ENCODE assay signal across 1 cellular context in the genomic region with DNA sequence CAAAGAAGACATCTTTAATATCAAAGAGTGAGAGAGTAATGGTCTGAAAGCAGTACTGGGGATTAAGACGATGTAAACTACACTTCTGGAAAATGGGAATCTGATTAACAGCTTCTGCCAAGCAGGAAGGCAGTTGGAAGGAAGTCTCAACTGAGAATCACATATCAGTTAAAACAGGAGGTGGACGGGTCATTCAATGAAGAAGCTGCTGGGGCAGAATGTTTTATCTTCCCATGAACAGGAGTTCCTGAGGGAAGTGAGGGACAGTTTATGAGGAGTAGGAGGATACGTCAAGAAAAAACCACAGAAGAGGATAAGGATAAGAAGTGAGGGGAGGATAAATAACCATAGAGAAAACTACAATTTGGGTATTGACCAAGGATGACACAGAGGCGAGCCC.
TF ChIP-seq lines count a peak whose summit lies in the region.

No MANE protein-coding gene starts in this region.

TF ChIP-seq in K562, 482 proteins besides CTCF, POLR2A, EP300 and RAD21 (continued from another document and continues in another):
- no peak for TF ChIP-seq ZBTB43 (CRISPR knock-in tag; IDR thresholded peaks at IDR 0.05)
- TF ChIP-seq RAD51 (IDR thresholded peaks at IDR 0.05; ENCODE audit: borderline replicate concordance, low read depth) = no peak
- no peak for TF ChIP-seq ZNF239 (CRISPR knock-in tag; IDR thresholded peaks at IDR 0.05)
- no peak for TF ChIP-seq KLF10 (CRISPR knock-in tag; IDR thresholded peaks at IDR 0.05)
- TF ChIP-seq, protein P1, sequence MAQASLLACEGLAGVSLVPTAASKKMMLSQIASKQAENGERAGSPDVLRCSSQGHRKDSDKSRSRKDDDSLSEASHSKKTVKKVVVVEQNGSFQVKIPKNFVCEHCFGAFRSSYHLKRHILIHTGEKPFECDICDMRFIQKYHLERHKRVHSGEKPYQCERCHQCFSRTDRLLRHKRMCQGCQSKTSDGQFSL (CRISPR knock-in tag; IDR thresholded peaks at IDR 0.05) = no peak
- TF ChIP-seq, protein P1 (tag; IDR thresholded peaks at IDR 0.05) = no peak
- peak; percentile 75; the same call in 1 of the 2 replicates for TF ChIP-seq CTBP1 (IDR thresholded peaks at IDR 0.05; ENCODE audit: borderline replicate concordance)
- TF ChIP-seq DPF2 (IDR thresholded peaks at IDR 0.05) = peak; percentile 95
- TF ChIP-seq, protein P2, sequence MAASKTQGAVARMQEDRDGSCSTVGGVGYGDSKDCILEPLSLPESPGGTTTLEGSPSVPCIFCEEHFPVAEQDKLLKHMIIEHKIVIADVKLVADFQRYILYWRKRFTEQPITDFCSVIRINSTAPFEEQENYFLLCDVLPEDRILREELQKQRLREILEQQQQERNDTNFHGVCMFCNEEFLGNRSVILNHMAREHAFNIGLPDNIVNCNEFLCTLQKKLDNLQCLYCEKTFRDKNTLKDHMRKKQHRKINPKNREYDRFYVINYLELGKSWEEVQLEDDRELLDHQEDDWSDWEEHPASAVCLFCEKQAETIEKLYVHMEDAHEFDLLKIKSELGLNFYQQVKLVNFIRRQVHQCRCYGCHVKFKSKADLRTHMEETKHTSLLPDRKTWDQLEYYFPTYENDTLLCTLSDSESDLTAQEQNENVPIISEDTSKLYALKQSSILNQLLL (CRISPR knock-in tag; IDR thresholded peaks at IDR 0.05; ENCODE audit: borderline replicate concordance) = no peak
- TF ChIP-seq ZNF347 (CRISPR knock-in tag; IDR thresholded peaks at IDR 0.05; ENCODE audit: low read depth) = no peak
- TF ChIP-seq CHD4 (IDR thresholded peaks at IDR 0.05; ENCODE audit: insufficient read depth, insufficient replicate concordance, low read depth, low read length, poor library complexity, severe bottlenecking) = no peak
- TF ChIP-seq ZNF699 (CRISPR knock-in tag; IDR thresholded peaks at IDR 0.05; ENCODE audit: insufficient replicate concordance) = no peak
- peak; percentile 28; the same call in 1 of the 2 replicates for TF ChIP-seq NFE2 (IDR thresholded peaks at IDR 0.05; ENCODE audit: low read depth)
- no peak for TF ChIP-seq CBX1 (IDR thresholded peaks at IDR 0.05; ENCODE audit: low read depth)
- TF ChIP-seq LCOR (CRISPR knock-in tag; IDR thresholded peaks at IDR 0.05) = peak; percentile 63
- TF ChIP-seq NBN (IDR thresholded peaks at IDR 0.05; ENCODE audit: low read depth) = peak; percentile 53
- TF ChIP-seq ZNF764 (CRISPR knock-in tag; IDR thresholded peaks at IDR 0.05; ENCODE audit: low read depth) = no peak
- no peak for TF ChIP-seq NUFIP1 (IDR thresholded peaks at IDR 0.05; ENCODE audit: partially characterized antibody)
- TF ChIP-seq ZNF778 (CRISPR knock-in tag; IDR thresholded peaks at IDR 0.05) = no peak
- TF ChIP-seq XRCC5 (IDR thresholded peaks at IDR 0.05; ENCODE audit: low read depth, low read length) = no peak
- TF ChIP-seq RBM17 (IDR thresholded peaks at IDR 0.05; ENCODE audit: borderline replicate concordance, low read depth, low read length) = no peak
- TF ChIP-seq ZNF184 (CRISPR knock-in tag; IDR thresholded peaks at IDR 0.05) = no peak
- TF ChIP-seq ZNF444 (CRISPR knock-in tag; IDR thresholded peaks at IDR 0.05) = no peak
- no peak for TF ChIP-seq ZFP1 (CRISPR knock-in tag; IDR thresholded peaks at IDR 0.05)
- peak; percentile 88 for TF ChIP-seq ELF4 (CRISPR knock-in tag; IDR thresholded peaks at IDR 0.05)
- no peak for TF ChIP-seq NFRKB (IDR thresholded peaks at IDR 0.05; ENCODE audit: low read depth)
- TF ChIP-seq ZNF280A (IDR thresholded peaks at IDR 0.05; ENCODE audit: low read depth, partially characterized antibody) = no peak
- peak; percentile 74; the same call in 1 of the 2 replicates for TF ChIP-seq ZNF584 (CRISPR knock-in tag; IDR thresholded peaks at IDR 0.05; ENCODE audit: low read depth)
- no peak for TF ChIP-seq SREBF2 (CRISPR knock-in tag; IDR thresholded peaks at IDR 0.05)
- TF ChIP-seq ZNF431 (CRISPR knock-in tag; IDR thresholded peaks at IDR 0.05) = no peak
- TF ChIP-seq ESRRA (IDR thresholded peaks at IDR 0.05; ENCODE audit: borderline replicate concordance, low read depth) = peak; percentile 81; the same call in 1 of the 2 replicates
- no peak for TF ChIP-seq ZNF274 (IDR thresholded peaks at IDR 0.05; ENCODE audit: borderline replicate concordance, low read depth, low read length)
- TF ChIP-seq, protein P3, sequence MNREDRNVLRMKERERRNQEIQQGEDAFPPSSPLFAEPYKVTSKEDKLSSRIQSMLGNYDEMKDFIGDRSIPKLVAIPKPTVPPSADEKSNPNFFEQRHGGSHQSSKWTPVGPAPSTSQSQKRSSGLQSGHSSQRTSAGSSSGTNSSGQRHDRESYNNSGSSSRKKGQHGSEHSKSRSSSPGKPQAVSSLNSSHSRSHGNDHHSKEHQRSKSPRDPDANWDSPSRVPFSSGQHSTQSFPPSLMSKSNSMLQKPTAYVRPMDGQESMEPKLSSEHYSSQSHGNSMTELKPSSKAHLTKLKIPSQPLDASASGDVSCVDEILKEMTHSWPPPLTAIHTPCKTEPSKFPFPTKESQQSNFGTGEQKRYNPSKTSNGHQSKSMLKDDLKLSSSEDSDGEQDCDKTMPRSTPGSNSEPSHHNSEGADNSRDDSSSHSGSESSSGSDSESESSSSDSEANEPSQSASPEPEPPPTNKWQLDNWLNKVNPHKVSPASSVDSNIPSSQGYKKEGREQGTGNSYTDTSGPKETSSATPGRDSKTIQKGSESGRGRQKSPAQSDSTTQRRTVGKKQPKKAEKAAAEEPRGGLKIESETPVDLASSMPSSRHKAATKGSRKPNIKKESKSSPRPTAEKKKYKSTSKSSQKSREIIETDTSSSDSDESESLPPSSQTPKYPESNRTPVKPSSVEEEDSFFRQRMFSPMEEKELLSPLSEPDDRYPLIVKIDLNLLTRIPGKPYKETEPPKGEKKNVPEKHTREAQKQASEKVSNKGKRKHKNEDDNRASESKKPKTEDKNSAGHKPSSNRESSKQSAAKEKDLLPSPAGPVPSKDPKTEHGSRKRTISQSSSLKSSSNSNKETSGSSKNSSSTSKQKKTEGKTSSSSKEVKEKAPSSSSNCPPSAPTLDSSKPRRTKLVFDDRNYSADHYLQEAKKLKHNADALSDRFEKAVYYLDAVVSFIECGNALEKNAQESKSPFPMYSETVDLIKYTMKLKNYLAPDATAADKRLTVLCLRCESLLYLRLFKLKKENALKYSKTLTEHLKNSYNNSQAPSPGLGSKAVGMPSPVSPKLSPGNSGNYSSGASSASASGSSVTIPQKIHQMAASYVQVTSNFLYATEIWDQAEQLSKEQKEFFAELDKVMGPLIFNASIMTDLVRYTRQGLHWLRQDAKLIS (CRISPR knock-in tag; IDR thresholded peaks at IDR 0.05) = no peak
- peak; percentile 90 for TF ChIP-seq HBP1 (CRISPR knock-in tag; IDR thresholded peaks at IDR 0.05)
- TF ChIP-seq AFF1 (IDR thresholded peaks at IDR 0.05; ENCODE audit: low read depth in 1 of 2, partially characterized antibody in 2 of 2) = peak; percentile 21 to 60
- TF ChIP-seq FOXK2 (conservative IDR thresholded peaks at IDR 0.05 in 1 of 2, IDR thresholded peaks at IDR 0.05 in 1 of 2; ENCODE audit: low read depth in 2 of 2) = peak in 1 of 2 experiments; percentile 9; a peak in 1 of 4 replicates
- TF ChIP-seq, protein P4, sequence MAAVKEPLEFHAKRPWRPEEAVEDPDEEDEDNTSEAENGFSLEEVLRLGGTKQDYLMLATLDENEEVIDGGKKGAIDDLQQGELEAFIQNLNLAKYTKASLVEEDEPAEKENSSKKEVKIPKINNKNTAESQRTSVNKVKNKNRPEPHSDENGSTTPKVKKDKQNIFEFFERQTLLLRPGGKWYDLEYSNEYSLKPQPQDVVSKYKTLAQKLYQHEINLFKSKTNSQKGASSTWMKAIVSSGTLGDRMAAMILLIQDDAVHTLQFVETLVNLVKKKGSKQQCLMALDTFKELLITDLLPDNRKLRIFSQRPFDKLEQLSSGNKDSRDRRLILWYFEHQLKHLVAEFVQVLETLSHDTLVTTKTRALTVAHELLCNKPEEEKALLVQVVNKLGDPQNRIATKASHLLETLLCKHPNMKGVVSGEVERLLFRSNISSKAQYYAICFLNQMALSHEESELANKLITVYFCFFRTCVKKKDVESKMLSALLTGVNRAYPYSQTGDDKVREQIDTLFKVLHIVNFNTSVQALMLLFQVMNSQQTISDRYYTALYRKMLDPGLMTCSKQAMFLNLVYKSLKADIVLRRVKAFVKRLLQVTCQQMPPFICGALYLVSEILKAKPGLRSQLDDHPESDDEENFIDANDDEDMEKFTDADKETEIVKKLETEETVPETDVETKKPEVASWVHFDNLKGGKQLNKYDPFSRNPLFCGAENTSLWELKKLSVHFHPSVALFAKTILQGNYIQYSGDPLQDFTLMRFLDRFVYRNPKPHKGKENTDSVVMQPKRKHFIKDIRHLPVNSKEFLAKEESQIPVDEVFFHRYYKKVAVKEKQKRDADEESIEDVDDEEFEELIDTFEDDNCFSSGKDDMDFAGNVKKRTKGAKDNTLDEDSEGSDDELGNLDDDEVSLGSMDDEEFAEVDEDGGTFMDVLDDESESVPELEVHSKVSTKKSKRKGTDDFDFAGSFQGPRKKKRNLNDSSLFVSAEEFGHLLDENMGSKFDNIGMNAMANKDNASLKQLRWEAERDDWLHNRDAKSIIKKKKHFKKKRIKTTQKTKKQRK (IDR thresholded peaks at IDR 0.05; ENCODE audit: borderline replicate concordance, low read depth, low read length) = no peak
- peak; percentile 98 for TF ChIP-seq ARID1B (IDR thresholded peaks at IDR 0.05)
